Comparison of ENCODE assay signal across 7 cellular contexts in the genomic region with DNA sequence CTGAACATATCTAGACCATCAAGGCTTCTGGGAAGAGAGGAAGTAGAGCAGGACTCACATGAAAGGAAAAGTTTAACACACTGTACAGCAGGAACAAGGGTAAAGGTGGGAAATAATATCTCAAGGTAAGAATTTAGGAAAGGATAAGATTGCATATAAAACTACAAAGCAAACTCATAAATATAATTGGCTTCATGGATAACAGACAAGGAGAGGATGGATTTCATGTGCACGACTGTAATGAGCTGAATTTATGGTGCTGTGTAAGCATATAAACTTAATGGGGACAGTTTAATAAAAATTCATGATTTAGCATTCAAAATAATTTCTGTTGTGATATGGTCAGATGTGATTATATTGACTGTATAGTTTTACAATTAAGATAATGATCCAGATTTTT.
"Had no signal": no experiment of that assay in that cellular context is flagged by ENCODE, and none has a peak within 500 bp of the region (broad histone marks: within the 10 kb centered on the region; RNA-seq: fewer than 3 reads in every experiment).

No MANE protein-coding gene starts in this region.

- H3K27ac ChIP-seq: HL-60, KMS-11 had no signal

- H3K4me3 ChIP-seq: K562 had no signal

- ATAC-seq: HepG2, K562 had no signal

- DNase-seq: IMR-90, KBM-7, KG1 had no signal
